In the genomic region with DNA sequence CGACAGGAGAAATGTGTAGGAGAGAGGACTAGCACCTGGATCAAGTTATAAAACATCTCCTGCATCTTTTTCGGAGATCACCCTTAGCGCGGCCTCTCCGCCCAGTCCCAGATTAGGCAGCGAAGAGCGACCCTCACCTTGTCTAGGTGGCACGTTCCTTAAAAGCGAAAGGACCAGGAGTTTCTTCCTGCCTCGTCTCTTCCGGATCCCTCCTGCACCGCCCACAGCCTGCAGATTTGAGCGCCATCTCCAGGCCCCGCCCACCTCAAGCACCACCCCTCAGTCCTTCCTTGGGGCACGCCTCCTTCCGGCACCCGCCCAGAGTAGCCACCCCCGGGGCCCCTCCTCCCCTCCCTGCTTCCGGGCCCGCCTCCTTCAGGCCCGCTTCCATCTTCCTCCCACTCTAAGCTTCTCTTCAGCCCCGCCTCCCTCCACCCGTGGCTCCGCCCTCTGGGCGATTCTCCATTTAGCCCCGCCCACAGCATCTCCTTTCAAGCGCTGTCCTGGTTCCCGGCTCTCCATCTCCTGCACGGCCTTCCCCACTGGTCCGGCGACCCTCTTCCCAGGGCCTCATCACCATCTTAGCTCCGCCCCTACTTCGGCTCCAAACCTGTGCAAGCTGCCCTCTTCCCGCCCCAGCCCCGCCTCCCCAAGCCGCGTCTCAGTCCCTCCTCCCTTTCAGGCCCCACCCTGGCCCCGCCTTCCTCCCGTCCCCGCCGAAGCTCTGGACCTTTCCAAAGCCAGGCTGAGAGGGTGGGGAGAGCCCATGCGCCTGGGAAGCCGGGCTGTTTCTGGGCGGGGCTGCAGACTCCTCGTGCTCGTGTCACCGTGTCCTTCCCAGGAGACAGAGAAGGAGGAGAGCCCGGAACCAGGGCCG, we compare ENCODE assay signal across 8 cellular contexts. TPM values are rescaled to one million over a fixed set of nuclear protein-coding genes. Genes with fewer than 3 reads are reported as not detected.
A peak's percentile ranks its signal among the peaks of the same experiment; 100 is the strongest.
DNase-seq lines count a peak whose midpoint lies in the region; ATAC-seq, FAIRE-seq and TF ChIP-seq lines count a peak whose summit lies in the region.

No MANE protein-coding gene starts in this region.

- H3K4me3 ChIP-seq in cardiac muscle cell (peak overlapping the region; percentile 63), parathyroid adenoma (ENCODE audit: low read depth, low read length) (peak overlapping the region; percentile 95), tibial nerve (peak overlapping the region; percentile 72 to 95 (median 87))

- peak; percentile 91 for FAIRE-seq in GM12892 (lab: Jason Lieb, UNC)

- H3K4me1 ChIP-seq in cardiac muscle cell (ENCODE audit: low read depth) (peaks cover 15% of the 10 kb centered on the region), parathyroid adenoma (peaks cover 17% of the 10 kb centered on the region), tibial nerve (peaks cover 3 to 48% (median 39%) of the 10 kb centered on the region in 4 donors)

- H2AFZ ChIP-seq in parathyroid adenoma: peak overlapping the region; percentile 92

- TF ChIP-seq CTCF in cardiac muscle cell (IDR thresholded peaks at IDR 0.05; ENCODE audit: low read depth, low read length) (no peak), parathyroid adenoma (IDR thresholded peaks at IDR 0.05) (no peak), tibial nerve (IDR thresholded peaks at IDR 0.05) (no peak)

- peak; percentile 65 to 67 for TF ChIP-seq EP300 in tibial nerve (IDR thresholded peaks at IDR 0.05)

- peak overlapping the region; percentile 73 for H3K4me2 ChIP-seq in parathyroid adenoma (ENCODE audit: low read length)

- H3K9me3 ChIP-seq in cardiac muscle cell (ENCODE audit: low read depth) (no peaks in the 10 kb centered on the region), parathyroid adenoma (ENCODE audit: control insufficient read depth, low read length) (no peaks in the 10 kb centered on the region), tibial nerve (no peaks in the 10 kb centered on the region)

- peak; percentile 69 for ATAC-seq in HG02840 (IDR thresholded peaks at IDR 0.05; ENCODE audit: low FRiP score, unreplicated experiment)

- H3K27ac ChIP-seq in adipose tissue (ENCODE audit: low read depth, low read length): peak overlapping the region; percentile 51
- peak overlapping the region; percentile 100 for H3K27ac ChIP-seq in cardiac muscle cell
- peak overlapping the region; percentile 95 for H3K27ac ChIP-seq in parathyroid adenoma
- H3K27ac ChIP-seq in tibial nerve: peak overlapping the region; percentile 90 to 99 (median 96)

- 0 to 1% (median 1%) methylated on average over 47 to 49 of the region's 49 CpGs for WGBS in adipose tissue, 3 donors
- 0 to 1% methylated on average over 46 to 49 of the region's 49 CpGs for WGBS in tibial nerve, 2 donors

- peaks cover 37% of the 10 kb centered on the region for H3K79me2 ChIP-seq in parathyroid adenoma

- TF ChIP-seq POLR2A in GM12892 (IDR thresholded peaks at IDR 0.05; ENCODE audit: low read depth, low read length) (peak; percentile 91), tibial nerve (IDR thresholded peaks at IDR 0.05) (peak in 1 of 2 donors; percentile 81)

- peak; percentile 86 for DNase-seq in GM12892 (ENCODE audit: insufficient read length)
- DNase-seq in NCI-H1436 (lab: John Stamatoyannopoulos, UW): peak; percentile 99
- DNase-seq in SW480 (ENCODE audit: low spot score): peak; percentile 100
- peak; percentile 99 to 100 for DNase-seq in cardiac muscle cell (ENCODE audit: low read depth in 1 of 2, low spot score in 1 of 2)
- peak; percentile 99 for DNase-seq in tibial nerve (ENCODE audit: low spot score in 2 of 2)

- H3K36me3 ChIP-seq in cardiac muscle cell: no peaks in the 10 kb centered on the region
- no peaks in the 10 kb centered on the region for H3K36me3 ChIP-seq in parathyroid adenoma (ENCODE audit: control insufficient read depth, insufficient read depth, low read length)
- no peaks in the 10 kb centered on the region for H3K36me3 ChIP-seq in tibial nerve

- H3K9ac ChIP-seq in parathyroid adenoma: peak overlapping the region; percentile 96

- no peaks in the 10 kb centered on the region for H3K27me3 ChIP-seq in cardiac muscle cell
- H3K27me3 ChIP-seq in parathyroid adenoma (ENCODE audit: control insufficient read depth, insufficient read depth, low read length): no peaks in the 10 kb centered on the region
- H3K27me3 ChIP-seq in tibial nerve: no peaks in the 10 kb centered on the region

RNA-seq across cellular contexts. Expression of gene RALY, which starts 0.6 kb away (rescaled TPM):
- 76.0 TPM for polyA plus RNA-seq in GM12892 (2012; ENCODE audit: missing spikeins)
- polyA plus RNA-seq in adipose tissue (100 to 1,000 TPM in 2 of 3 donors, 10 to 100 TPM in 1; 66.0 to 109 (median 100) TPM), cardiac muscle cell (308 and 311 TPM in 2 replicates)
- total RNA-seq in cardiac muscle cell (241 TPM in 2 replicates), tibial nerve (100 to 1,000 TPM in 1 of 4 donors, 10 to 100 TPM in 3; 69.1 to 107 (median 96.4) TPM)

Comparison
In these comparisons a context has a peak if more than half of its experiments do, and no peak if none do; other contexts are left out.
1. Peak in every context shown above with its lines: DNase-seq, ATAC-seq, H3K4me3 ChIP-seq and H3K27ac ChIP-seq.